Comparison of ENCODE assay signal across 22 cellular contexts in the genomic region with DNA sequence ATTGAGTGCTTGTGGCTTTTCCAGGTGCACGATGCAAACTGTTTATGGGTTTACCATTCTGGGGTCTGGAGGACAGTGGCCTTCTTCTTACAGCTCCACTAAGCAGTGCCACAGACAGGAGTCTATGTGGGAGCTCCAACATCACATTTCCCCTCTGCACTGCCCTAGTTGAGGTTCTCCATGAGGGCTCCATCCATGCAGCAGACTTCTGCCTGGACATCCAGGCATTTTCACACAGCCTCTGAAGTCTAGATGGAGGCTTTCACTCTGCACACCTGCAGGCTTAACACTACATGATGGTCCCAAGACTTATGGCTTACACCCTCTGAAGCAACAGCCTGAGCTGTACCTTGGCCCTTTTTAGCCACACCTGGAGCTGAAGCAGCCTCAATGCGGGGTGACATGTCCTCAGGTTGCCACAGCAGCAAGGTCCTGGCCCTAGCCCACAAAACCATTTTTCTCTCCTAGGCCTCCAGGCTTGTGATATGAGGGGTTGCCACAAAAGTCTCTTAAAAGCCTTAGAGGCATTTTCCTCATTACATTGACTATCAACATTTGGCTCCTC.
"Had no signal": no experiment of that assay in that cellular context is flagged by ENCODE, and none has a peak within 500 bp of the region (broad histone marks: within the 10 kb centered on the region; RNA-seq: fewer than 3 reads in every experiment).

No MANE protein-coding gene starts in this region.

- DNase-seq: islet precursor cell; left ventricle myocardium inferior; naive thymus-derived CD8-positive, alpha-beta T cell; nucleus accumbens; psoas muscle; right lobe of liver; stimulated activated CD4-positive, alpha-beta T cell treated with anti-CD3 and anti-CD28 coated beads, Interleukin-1b, Interleukin-23, amount 100 ng/mL, for 48 hours; stimulated activated CD4-positive, alpha-beta T cell treated with anti-CD3 and anti-CD28 coated beads, Interleukin-4, amount 100 ng/mL, for 1 hour; stimulated activated naive B cell treated with anti-CD40 and anti-IgM and Interleukin-4, amounts not matched to agents 10 μg/mL and 1 μg/mL and 100 μg/mL, for 72 hours; stimulated activated naive CD8-positive, alpha-beta T cell treated with anti-CD3 and anti-CD28 coated beads, Interleukin-15, Interleukin-2, amounts not matched to agents 100 U/mL and 50 U/mL, for 24 hours; stomach; testis; thyroid gland; transverse colon; upper lobe of left lung had no signal

- H3K4me1 ChIP-seq: left ventricle myocardium inferior, parathyroid adenoma, psoas muscle, right lobe of liver, stomach, testis, thyroid gland, transverse colon, upper lobe of left lung, vagina had no signal

- H3K27ac Mint-ChIP-seq: memory B cell; naive thymus-derived CD8-positive, alpha-beta T cell; nephron; stimulated activated naive B cell treated with anti-CD40 and anti-IgM and Interleukin-4, amounts not matched to agents 10 μg/mL and 1 μg/mL and 100 μg/mL, for 72 hours had no signal

- H3K4me3 ChIP-seq: hepatocyte, left ventricle myocardium inferior, psoas muscle, right lobe of liver, smooth muscle cell, stomach, testis, thyroid gland, transverse colon, upper lobe of left lung, vagina had no signal

- H3K4me2 ChIP-seq: hepatocyte, smooth muscle cell had no signal

- H3K4me1 Mint-ChIP-seq: memory B cell; naive thymus-derived CD8-positive, alpha-beta T cell; nephron; neural crest cell; stimulated activated naive B cell treated with anti-CD40 and anti-IgM and Interleukin-4, amounts not matched to agents 10 μg/mL and 1 μg/mL and 100 μg/mL, for 72 hours had no signal

- H3K27ac ChIP-seq: hepatocyte, left ventricle myocardium inferior, parathyroid adenoma, psoas muscle, right lobe of liver, stomach, testis, thyroid gland, transverse colon, upper lobe of left lung, vagina had no signal

- H3K36me3 ChIP-seq: left ventricle myocardium inferior, right lobe of liver, stomach, thyroid gland, transverse colon, upper lobe of left lung, vagina had no signal

- H3K9me3 ChIP-seq: psoas muscle, right lobe of liver, testis, thyroid gland, transverse colon, vagina had no signal

- H3K36me3 Mint-ChIP-seq: memory B cell had no signal

- H3K27me3 ChIP-seq: hepatocyte, right lobe of liver, stomach, testis, thyroid gland, transverse colon, upper lobe of left lung, vagina had no signal

- ATAC-seq: naive thymus-derived CD8-positive, alpha-beta T cell; psoas muscle; right lobe of liver; stimulated activated naive B cell treated with anti-CD40 and anti-IgM and Interleukin-4, amounts not matched to agents 10 μg/mL and 1 μg/mL and 100 μg/mL, for 72 hours; stimulated activated naive CD8-positive, alpha-beta T cell treated with anti-CD3 and anti-CD28 coated beads, Interleukin-15, Interleukin-2, amounts not matched to agents 100 U/mL and 50 U/mL, for 24 hours had no signal

- H3K4me3 Mint-ChIP-seq: memory B cell; naive thymus-derived CD8-positive, alpha-beta T cell; nephron; neural crest cell; stimulated activated naive B cell treated with anti-CD40 and anti-IgM and Interleukin-4, amounts not matched to agents 10 μg/mL and 1 μg/mL and 100 μg/mL, for 72 hours had no signal

- H2AFZ ChIP-seq: hepatocyte, parathyroid adenoma had no signal

- H3K27me3 Mint-ChIP-seq: memory B cell; naive thymus-derived CD8-positive, alpha-beta T cell; stimulated activated naive B cell treated with anti-CD40 and anti-IgM and Interleukin-4, amounts not matched to agents 10 μg/mL and 1 μg/mL and 100 μg/mL, for 72 hours had no signal

- H3K9ac ChIP-seq: parathyroid adenoma had no signal

- H3K79me2 ChIP-seq: hepatocyte, parathyroid adenoma had no signal
